ENCODE assay signal across 8 cellular contexts in the genomic region with DNA sequence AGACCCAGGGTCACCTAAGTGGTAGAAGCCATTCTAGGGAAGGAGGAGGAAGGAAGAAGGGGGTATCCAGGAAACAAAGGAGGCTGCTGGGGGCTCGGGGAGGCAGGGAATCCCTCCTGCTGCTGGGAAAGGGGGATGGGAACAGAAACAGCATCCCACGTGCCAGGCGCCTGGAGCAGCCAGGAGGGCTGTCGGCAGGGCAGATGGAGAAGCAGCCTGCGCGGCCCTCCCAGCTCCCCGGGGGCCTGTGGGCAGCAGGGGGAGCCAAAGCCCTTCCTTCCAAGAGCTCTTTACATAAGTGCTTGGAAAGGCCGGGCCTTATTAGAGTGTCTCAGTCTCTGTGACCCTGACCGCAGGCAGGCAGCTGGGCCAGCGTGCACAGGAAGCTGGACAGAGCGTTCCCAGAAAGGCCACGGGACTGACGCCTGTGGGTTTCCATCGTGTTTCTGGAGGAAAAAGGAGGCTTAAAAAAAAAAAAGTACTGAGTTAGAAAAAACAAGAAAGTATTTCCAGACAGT.
A peak's percentile ranks its signal among the peaks of the same experiment; 100 is the strongest.
DNase-seq lines count a peak whose midpoint lies in the region; ATAC-seq lines count a peak whose summit lies in the region.

No MANE protein-coding gene starts in this region.

- DNase-seq in Ammon's horn (ENCODE audit: low spot score) (peak; percentile 93), NCI-H2227 (lab: John Stamatoyannopoulos, UW; ENCODE audit: unreplicated experiment) (peak; percentile 87), caudate nucleus (lab: John Stamatoyannopoulos, UW) (peak in 59 of 61 donors; percentile 15 to 90 (median 70)), islet precursor cell (peak; percentile 98), smooth muscle cell of the brain vasculature (ENCODE audit: low read depth, low spot score) (peak; percentile 97)

- ATAC-seq in GM21367 (IDR thresholded peaks at IDR 0.05; ENCODE audit: unreplicated experiment) (peak; percentile 44), HG03039 (IDR thresholded peaks at IDR 0.05; ENCODE audit: unreplicated experiment) (no peak)
- peak; percentile 72 to 87 for ATAC-seq in activated CD4-positive, CD25-positive, alpha-beta regulatory T cell treated with anti-CD3 and anti-CD28 coated beads, Interleukin-2, amount 50 U/mL, for 24 hours

- peak overlapping the region; percentile 95 for H3K27ac ChIP-seq in caudate nucleus (ENCODE audit: low read depth, low read length)
